1 cellular context compared by ENCODE assay signal in genomic region chr10:70887804-70888800, GRCh38.
A peak's percentile ranks its signal among the peaks of the same experiment; 100 is the strongest.
TF ChIP-seq lines count a peak whose summit lies in the region.

Gene PCBD1, minus strand, starts transcription at chr10:70888565. Its CDS starts 32 bp downstream, at chr10:70888533.

TF ChIP-seq in PFSK-1, 5 proteins besides CTCF, POLR2A, EP300 and RAD21 (continued from another document):
- TF ChIP-seq TAF1 (IDR thresholded peaks at IDR 0.05; ENCODE audit: borderline replicate concordance, insufficient read depth, low read length) (no peak), POLR2AphosphoS5 (IDR thresholded peaks at IDR 0.05; ENCODE audit: low read depth, low read length) (peak; percentile 37; the same call in 1 of the 2 replicates), FOXP2 (optimal IDR thresholded peaks at IDR 0.05; ENCODE audit: borderline replicate concordance, extremely low read depth, extremely low read length, insufficient read depth) (peak; percentile 29)
TF ChIP-seq in PFSK-1: peak in this region for 3.
